ENCODE assay signal across 17 cellular contexts in genomic region chr22:44596726-44597125, GRCh38.
DNase-seq lines count a peak whose midpoint lies in the region; ATAC-seq and TF ChIP-seq lines count a peak whose summit lies in the region.
"Had no signal": no experiment of that assay in that cellular context is flagged by ENCODE, and none has a peak within 500 bp of the region (broad histone marks: within the 10 kb centered on the region; RNA-seq: fewer than 3 reads in every experiment).

No MANE protein-coding gene starts in this region.

- DNase-seq in H9: no peak
- DNase-seq in neural crest cell (ENCODE audit: low read depth, low spot score): no peak
- DNase-seq in NCI-H748 (lab: John Stamatoyannopoulos, UW; ENCODE audit: unreplicated experiment): no peak
- no peak for DNase-seq in HPDE6-E6E7 (ENCODE audit: extremely low spot score)
- DNase-seq: CD4-positive, CD25-positive, alpha-beta regulatory T cell; DMS 273 treated with DMSO at 0.1 percent for 48 hours; GM23248; HCEC 1CT; IMR-90; NCI-H2029 treated with DMSO at 0.1 percent for 48 hours; NK-92 treated with Interleukin-12 subunit alpha and Interleukin-12 subunit beta, amount 100 ng/mL, for 24 hours had no signal

- H3K4me1 ChIP-seq in BLaER1 (peaks cover 79% of the 10 kb centered on the region), H9 (ENCODE audit: insufficient read depth, low read length) (peaks cover 2% of the 10 kb centered on the region; the same call in 1 of the 2 replicates), ectodermal cell (ENCODE audit: control insufficient read depth, insufficient read depth, low read length) (peaks cover 53% of the 10 kb centered on the region)
- H3K4me1 ChIP-seq: A549 had no signal

- H2BK12ac ChIP-seq in H9 (ENCODE audit: insufficient read length, low read depth, low read length): no peak overlapping the region

- H2BK15ac ChIP-seq in H9 (ENCODE audit: low read depth, low read length): no peak overlapping the region

- H3K79me1 ChIP-seq in H9 (ENCODE audit: insufficient read depth, low read depth, low read length, poor library complexity, severe bottlenecking): no peaks in the 10 kb centered on the region

- H3T11ph ChIP-seq in H9 (ENCODE audit: low read length): no peak overlapping the region

- no peak overlapping the region for H4K5ac ChIP-seq in H9 (ENCODE audit: insufficient read length, low read depth, low read length)

- H4K8ac ChIP-seq in H9 (replicated peaks; ENCODE audit: insufficient read length, low read depth, low read length): no peak overlapping the region

- no peak overlapping the region; the same call in 1 of the 2 replicates for H3K27ac ChIP-seq in BLaER1
- H3K27ac ChIP-seq in H9 (ENCODE audit: insufficient read length, low read depth, low read length): no peak overlapping the region
- H3K27ac ChIP-seq in ectodermal cell (ENCODE audit: insufficient read depth, low read depth, low read length, poor library complexity, severe bottlenecking): peak overlapping the region; percentile 29
- H3K27ac ChIP-seq: A549, GM23248, KMS-11 had no signal

- H2BK20ac ChIP-seq in H9 (ENCODE audit: low read depth, low read length, poor library complexity, severe bottlenecking): no peak overlapping the region

- no peaks in the 10 kb centered on the region for H3K36me3 Mint-ChIP-seq in H9 (ENCODE audit: insufficient read depth in 1 of 3, low read depth in 3 of 3)
- no peaks in the 10 kb centered on the region for H3K36me3 Mint-ChIP-seq in neural crest cell (ENCODE audit: low read depth)

- H3K4ac ChIP-seq in H9 (ENCODE audit: low read depth, low read length): no peak overlapping the region

- H3K9me3 ChIP-seq in BLaER1 (no peaks in the 10 kb centered on the region), H9 (ENCODE audit: control insufficient read depth, low read depth, low read length) (no peaks in the 10 kb centered on the region), ectodermal cell (ENCODE audit: control insufficient read depth, low read length) (no peaks in the 10 kb centered on the region)
- H3K9me3 ChIP-seq: A549 had no signal

- no peak for TF ChIP-seq POLR2A in GM18505 (IDR thresholded peaks at IDR 0.05; ENCODE audit: borderline replicate concordance, extremely low read depth, insufficient read depth, insufficient read length)

- peak overlapping the region; percentile 64 for H3K18ac ChIP-seq in H9 (ENCODE audit: insufficient read length, low read depth, low read length)

- peaks cover 11% of the 10 kb centered on the region; the same call in 1 of the 2 replicates for H4K20me1 ChIP-seq in BLaER1
- H4K20me1 ChIP-seq in H9 (ENCODE audit: control insufficient read depth, insufficient read depth, insufficient read length): no peaks in the 10 kb centered on the region

- no peak overlapping the region for H2AK5ac ChIP-seq in H9 (ENCODE audit: insufficient read length, low read length)

- no peaks in the 10 kb centered on the region for H3K36me3 ChIP-seq in BLaER1
- H3K36me3 ChIP-seq in ectodermal cell (ENCODE audit: control insufficient read depth, insufficient read depth, low read length): no peaks in the 10 kb centered on the region

- no peak overlapping the region for H2BK120ac ChIP-seq in H9 (ENCODE audit: low read depth, low read length, poor library complexity, severe bottlenecking)

- H3K4me2 ChIP-seq in BLaER1: peak overlapping the region; percentile 90
- no peak overlapping the region for H3K4me2 ChIP-seq in H9 (ENCODE audit: insufficient read depth, insufficient read length, low read length)
- H3K4me2 ChIP-seq: A549, KMS-11 had no signal

- H3K4me3 Mint-ChIP-seq in H9 (no peak overlapping the region), neural crest cell (no peak overlapping the region)
- H3K4me3 Mint-ChIP-seq: B cell; CD4-positive, CD25-positive, alpha-beta regulatory T cell had no signal

- H3K9ac ChIP-seq in BLaER1: no peak overlapping the region
- no peak overlapping the region for H3K9ac ChIP-seq in H9 (ENCODE audit: extremely low read depth, insufficient read length, low read length)
- H3K9ac ChIP-seq: GM23248, KMS-11 had no signal

- WGBS in H9 (ENCODE audit: extremely low coverage, insufficient read length, low lambda C conversion rate): no CpG with 5 or more reads among the region's 10 CpGs
- 82 to 84% methylated on average over 10 of the region's 10 CpGs for WGBS in ectodermal cell, 2 experiments

- no peak overlapping the region for H4K91ac ChIP-seq in H9 (ENCODE audit: insufficient read length, low read depth, low read length)

- TF ChIP-seq CTCF in H9 (conservative IDR thresholded peaks at IDR 0.05): no peak
- TF ChIP-seq CTCF in neural crest cell (conservative IDR thresholded peaks at IDR 0.05): no peak

- H3K4me3 ChIP-seq in BLaER1 (no peak overlapping the region), ectodermal cell (ENCODE audit: insufficient read depth, low read depth, low read length) (no peak overlapping the region)
- H3K4me3 ChIP-seq: A549, GM23248 had no signal

- peaks cover 20 to 34% of the 10 kb centered on the region in 2 experiments for H3K4me1 Mint-ChIP-seq in H9
- H3K4me1 Mint-ChIP-seq in neural crest cell: peaks cover 36% of the 10 kb centered on the region
- H3K4me1 Mint-ChIP-seq: B cell had no signal

- no peaks in the 10 kb centered on the region for H3K79me2 ChIP-seq in H9 (ENCODE audit: insufficient read depth, low read length)

- H3K27me3 Mint-ChIP-seq in H9 (ENCODE audit: low read depth) (peaks cover 2% of the 10 kb centered on the region), neural crest cell (ENCODE audit: low read depth) (peaks cover 4% of the 10 kb centered on the region)

- H3K9me3 Mint-ChIP-seq in H9 (no peaks in the 10 kb centered on the region; a peak in 1 of 5 replicates), neural crest cell (no peaks in the 10 kb centered on the region)

- no peak overlapping the region for H3K27ac Mint-ChIP-seq in H9
- peak overlapping the region; percentile 88 for H3K27ac Mint-ChIP-seq in neural crest cell (ENCODE audit: unreplicated experiment)
- H3K27ac Mint-ChIP-seq: B cell; CD4-positive, CD25-positive, alpha-beta regulatory T cell had no signal

- peak overlapping the region; percentile 6; the same call in 1 of the 2 replicates for H3K14ac ChIP-seq in H9 (ENCODE audit: insufficient read depth, low read length)

- no peak overlapping the region for H2BK5ac ChIP-seq in H9 (ENCODE audit: insufficient read length, low read length)

- no peak overlapping the region for H3K56ac ChIP-seq in H9 (ENCODE audit: insufficient read length, low read depth, low read length)

- no peaks in the 10 kb centered on the region for H3K27me3 ChIP-seq in BLaER1
- no peaks in the 10 kb centered on the region for H3K27me3 ChIP-seq in H9 (ENCODE audit: insufficient read depth, low read length)
- no peaks in the 10 kb centered on the region for H3K27me3 ChIP-seq in ectodermal cell (ENCODE audit: control insufficient read depth, insufficient read depth, low read length, poor library complexity, severe bottlenecking)

- no peak for ATAC-seq in GM18505 (IDR thresholded peaks at IDR 0.05; ENCODE audit: unreplicated experiment)

- H3K23ac ChIP-seq in H9 (ENCODE audit: insufficient read length, low read depth, low read length): no peak overlapping the region

- no peak overlapping the region for H2AFZ ChIP-seq in H9 (ENCODE audit: low read length)
- H2AFZ ChIP-seq: GM23248 had no signal

- H3K23me2 ChIP-seq in H9 (ENCODE audit: insufficient read length, low read depth, low read length, poor library complexity, severe bottlenecking): no peaks in the 10 kb centered on the region
